14 cellular contexts compared by ENCODE assay signal in the genomic region with DNA sequence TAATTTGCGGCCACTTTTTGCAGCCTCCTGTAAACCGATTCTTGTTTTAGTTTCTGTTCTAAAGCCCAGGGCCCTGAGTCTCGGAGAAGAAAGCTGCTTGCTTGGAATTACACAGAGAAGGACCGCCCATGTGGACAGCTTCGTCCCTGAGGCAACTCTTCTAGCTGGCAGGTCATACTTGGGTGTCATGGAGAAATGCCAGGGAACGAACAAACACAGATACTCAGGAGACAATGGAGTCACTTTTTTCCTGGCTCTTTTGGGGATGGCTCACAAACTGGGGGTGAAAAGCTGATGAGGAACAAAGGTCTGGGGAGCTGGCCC. TPM values are rescaled to one million over a fixed set of nuclear protein-coding genes. Genes with fewer than 3 reads are reported as not detected.
A peak's percentile ranks its signal among the peaks of the same experiment; 100 is the strongest.
DNase-seq lines count a peak whose midpoint lies in the region; ATAC-seq, FAIRE-seq and TF ChIP-seq lines count a peak whose summit lies in the region.
"Had no signal": no experiment of that assay in that cellular context is flagged by ENCODE, and none has a peak within 500 bp of the region (broad histone marks: within the 10 kb centered on the region; RNA-seq: fewer than 3 reads in every experiment).

No MANE protein-coding gene starts in this region.

- H2BK5ac ChIP-seq in H1 (ENCODE audit: low read depth, low read length), result no peak overlapping the region

- ATAC-seq in GM21786 (IDR thresholded peaks at IDR 0.05; ENCODE audit: unreplicated experiment), result no peak
- ATAC-seq: esophagus mucosa; naive thymus-derived CD4-positive, alpha-beta T cell had no signal

- H3K9me3 ChIP-seq in breast epithelium, result no peaks in the 10 kb centered on the region
- H3K9me3 ChIP-seq in H1 (ENCODE audit: insufficient read depth in 2 of 2, low read depth in 1 of 2, low read length in 1 of 2), result no peaks in the 10 kb centered on the region
- H3K9me3 ChIP-seq in ascending aorta, result no peaks in the 10 kb centered on the region

- no peaks in the 10 kb centered on the region for H3K79me1 ChIP-seq in H1 (ENCODE audit: low read depth, low read length)

- H2BK15ac ChIP-seq in H1 (ENCODE audit: low read length), result no peak overlapping the region

- H3K23ac ChIP-seq in H1 (ENCODE audit: insufficient read length), result no peak overlapping the region

- peak overlapping the region in 1 of 2 donors; percentile 84 for H3K27ac ChIP-seq in breast epithelium
- no peak overlapping the region for H3K27ac ChIP-seq in H1 (ENCODE audit: low read depth, low read length)
- H3K27ac ChIP-seq in ascending aorta, result no peak overlapping the region

- no peak overlapping the region for H4K8ac ChIP-seq in H1 (ENCODE audit: extremely low read depth, insufficient read depth, low read length)

- POLR2A ChIA-PET in MCF 10A (lab: Yijun Ruan, JAX) (interaction anchor here (1.1 kb wide), 1 partner anchor 15 kb away, joined by 3 read pairs; no protein-coding TSS in a partner anchor), H1 (lab: Charles Lee; ENCODE audit: partially characterized antibody) (interaction anchor here (0.7 to 1.1 kb wide), 2 partner anchors 12 to 13 kb away, joined by 3 read pairs; no protein-coding TSS in a partner anchor)

- no peak overlapping the region for H4K5ac ChIP-seq in H1 (ENCODE audit: insufficient read length, low read depth, low read length)

- intact Hi-C loops in breast epithelium (cut with DNase I; ENCODE audit: low total_unique reads) (no loop called here), MCF 10A (cut with micrococcal nuclease) (no loop called here), ascending aorta (cut with DNase I) (no loop called here)

- no peaks in the 10 kb centered on the region for H4K20me1 ChIP-seq in H1 (replicated peaks in 1 of 2; ENCODE audit: control insufficient read depth in 1 of 2, insufficient read depth in 2 of 2, low read length in 2 of 2)

- H3K14ac ChIP-seq in H1 (ENCODE audit: insufficient read length), result no peak overlapping the region

- no peak overlapping the region for H3K9ac ChIP-seq in H1 (replicated peaks in 1 of 4; ENCODE audit: extremely low read depth in 1 of 4, low read depth in 3 of 4, low read length in 3 of 4)

- TF ChIP-seq CTCF in breast epithelium (IDR thresholded peaks at IDR 0.05) (no peak), MCF 10A (IDR thresholded peaks at IDR 0.05; ENCODE audit: unreplicated experiment) (no peak), H1 (IDR thresholded peaks at IDR 0.05; ENCODE audit: control extremely low read depth in 1 of 3, insufficient read depth in 1 of 3, low read depth in 1 of 3, low read length in 3 of 3) (no peak), mesothelial cell of epicardium (IDR thresholded peaks at IDR 0.05; ENCODE audit: unreplicated experiment) (no peak), ascending aorta (IDR thresholded peaks at IDR 0.05) (no peak)

- H2BK120ac ChIP-seq in H1 (replicated peaks; ENCODE audit: low read depth, low read length), result no peak overlapping the region

- TF ChIP-seq EP300 in H1 (IDR thresholded peaks at IDR 0.05; ENCODE audit: borderline replicate concordance in 1 of 2, low read depth in 2 of 2, low read length in 2 of 2), result no peak

- H3K36me3 ChIP-seq in breast epithelium (no peaks in the 10 kb centered on the region), H1 (ENCODE audit: control insufficient read depth in 2 of 4, insufficient read depth in 4 of 4, low read length in 3 of 4) (no peaks in the 10 kb centered on the region), ascending aorta (no peaks in the 10 kb centered on the region)

- H3K4me1 ChIP-seq in breast epithelium (no peaks in the 10 kb centered on the region), H1 (replicated peaks in 1 of 4; ENCODE audit: control insufficient read depth in 3 of 4, insufficient read depth in 4 of 4, low read length in 3 of 4) (peaks cover 0 to 3% (median 1%) of the 10 kb centered on the region in 4 experiments; a peak in 3 of 7 replicates), ascending aorta (no peaks in the 10 kb centered on the region)

- H3K23me2 ChIP-seq in H1 (ENCODE audit: low read depth, low read length), result no peaks in the 10 kb centered on the region

- DNase-seq in breast epithelium (ENCODE audit: low spot score in 2 of 2) (peak; percentile 37 to 75), MCF 10A (ENCODE audit: unreplicated experiment) (no peak), H1 (ENCODE audit: low read depth in 1 of 2, low spot score in 2 of 2) (no peak), mesothelial cell of epicardium (ENCODE audit: low spot score in 2 of 2, unreplicated experiment in 2 of 2) (no peak), NCI-H82 treated with DMSO at 0.1 percent for 48 hours (lab: John Stamatoyannopoulos, UW; ENCODE audit: unreplicated experiment) (no peak), ascending aorta (ENCODE audit: low spot score in 2 of 2) (no peak), HT-29 (ENCODE audit: low spot score) (no peak)
- DNase-seq: activated B cell treated with CpG ODN at 0.5 μM for 24 hours; activated T-cell treated with anti-CD3 and anti-CD28 coated beads for 4 hours; naive thymus-derived CD4-positive, alpha-beta T cell had no signal

- H3K27ac Mint-ChIP-seq in MCF 10A (ENCODE audit: low read depth, unreplicated experiment) (no peak overlapping the region), mesothelial cell of epicardium (peak overlapping the region; percentile 58)
- H3K27ac Mint-ChIP-seq: activated B cell treated with CpG ODN at 0.5 μM for 24 hours; naive thymus-derived CD4-positive, alpha-beta T cell had no signal

- no peak overlapping the region for H3K18ac ChIP-seq in H1 (ENCODE audit: extremely low read depth, low read length)

- H3K4me3 Mint-ChIP-seq in MCF 10A (ENCODE audit: unreplicated experiment), result no peak overlapping the region
- no peak overlapping the region for H3K4me3 Mint-ChIP-seq in mesothelial cell of epicardium
- H3K4me3 Mint-ChIP-seq: activated B cell treated with CpG ODN at 0.5 μM for 24 hours; naive thymus-derived CD4-positive, alpha-beta T cell had no signal

- no peak overlapping the region for H2BK20ac ChIP-seq in H1 (ENCODE audit: low read length)

- H3K9me3 Mint-ChIP-seq in MCF 10A (ENCODE audit: unreplicated experiment), result no peaks in the 10 kb centered on the region
- H3K9me3 Mint-ChIP-seq in mesothelial cell of epicardium, result no peaks in the 10 kb centered on the region
- H3K9me3 Mint-ChIP-seq: activated B cell treated with CpG ODN at 0.5 μM for 24 hours; naive thymus-derived CD4-positive, alpha-beta T cell had no signal

- no peak overlapping the region for H3K56ac ChIP-seq in H1 (replicated peaks; ENCODE audit: insufficient read length, low read depth, low read length)

- H3K4ac ChIP-seq in H1 (replicated peaks; ENCODE audit: insufficient read length, low read depth, low read length), result no peak overlapping the region

- no peaks in the 10 kb centered on the region for H3K79me2 ChIP-seq in H1 (ENCODE audit: control insufficient read depth in 1 of 2, insufficient read depth in 2 of 2, low read length in 2 of 2)

- TF ChIP-seq RAD21 in H1 (IDR thresholded peaks at IDR 0.05 in 1 of 2, conservative IDR thresholded peaks at IDR 0.05 in 1 of 2; ENCODE audit: low read depth in 2 of 2, low read length in 2 of 2), result no peak

- WGBS in H1 (ENCODE audit: extremely low coverage in 1 of 2, insufficient coverage in 1 of 2, insufficient read length in 1 of 2, insufficient replicate concordance in 2 of 2, low coverage in 1 of 2, low lambda C conversion rate in 2 of 2, missing lambda C conversion rate in 1 of 2), 2 experiments, result 80% methylated on average over 6 of the region's 6 CpGs; no CpG with 5 or more reads in 1 of the 2 experiments

- H3K4me2 ChIP-seq in H1 (ENCODE audit: insufficient read depth in 1 of 2, low read depth in 2 of 2, low read length in 2 of 2), result no peak overlapping the region

- TF ChIP-seq POLR2A in breast epithelium (IDR thresholded peaks at IDR 0.05) (no peak), H1 (IDR thresholded peaks at IDR 0.05; ENCODE audit: control extremely low read depth in 1 of 2, low read depth in 2 of 2, low read length in 2 of 2) (no peak)

- H2AFZ ChIP-seq in H1 (ENCODE audit: low read length), result 0 out of 2 replicates have a peak overlapping the region, but pooled peaks have one; percentile 26

- H2BK12ac ChIP-seq in H1 (ENCODE audit: low read depth, low read length), result no peak overlapping the region

- no peak for FAIRE-seq in H1 (lab: Jason Lieb, UNC)
- FAIRE-seq: A204.1, bronchial epithelial cell had no signal

- H3K27me3 Mint-ChIP-seq in MCF 10A (ENCODE audit: insufficient read depth, unreplicated experiment) (no peaks in the 10 kb centered on the region), mesothelial cell of epicardium (ENCODE audit: low read depth) (no peaks in the 10 kb centered on the region)

- no TSS peak for BruUV-seq in MCF 10A (replicated peaks; lab: Mats Ljungman, UMichigan)

- CTCF ChIA-PET in MCF 10A (lab: Yijun Ruan, JAX), result interaction anchor here (0.6 kb wide), 1 partner anchor 19 kb away, joined by 3 read pairs; no protein-coding TSS in a partner anchor
- CTCF ChIA-PET in H1 (lab: Charles Lee; ENCODE audit: partially characterized antibody), result interaction anchor here (1.0 to 1.9 kb wide), 3 partner anchors 10 to 68 kb away, joined by 4 to 6 read pairs (median 6); no protein-coding TSS in a partner anchor

- H3K36me3 Mint-ChIP-seq in MCF 10A (ENCODE audit: insufficient read depth, unreplicated experiment), result no peaks in the 10 kb centered on the region
- H3K36me3 Mint-ChIP-seq in mesothelial cell of epicardium, result no peaks in the 10 kb centered on the region
- H3K36me3 Mint-ChIP-seq: naive thymus-derived CD4-positive, alpha-beta T cell had no signal

- no peak overlapping the region for H4K91ac ChIP-seq in H1 (replicated peaks; ENCODE audit: insufficient read length, low read length)

- H3K4me3 ChIP-seq in breast epithelium (peak overlapping the region in 2 of 3 donors; percentile 10 to 11), H1 (ENCODE audit: extremely low read depth in 1 of 4, insufficient read depth in 2 of 4, low read depth in 3 of 4, low read length in 4 of 4) (no peak overlapping the region), ascending aorta (no peak overlapping the region)

- no peaks in the 10 kb centered on the region for H3K4me1 Mint-ChIP-seq in MCF 10A (ENCODE audit: insufficient read depth, unreplicated experiment)
- peaks cover 8% of the 10 kb centered on the region for H3K4me1 Mint-ChIP-seq in mesothelial cell of epicardium
- H3K4me1 Mint-ChIP-seq: activated B cell treated with CpG ODN at 0.5 μM for 24 hours; naive thymus-derived CD4-positive, alpha-beta T cell had no signal

- H2AK5ac ChIP-seq in H1 (ENCODE audit: low read depth, low read length), result no peak overlapping the region

- H3K27me3 ChIP-seq in breast epithelium, result no peaks in the 10 kb centered on the region
- H3K27me3 ChIP-seq in H1 (replicated peaks in 1 of 4; ENCODE audit: control insufficient read depth in 3 of 4, extremely low read depth in 1 of 4, insufficient read depth in 3 of 4, low read length in 3 of 4), result no peaks in the 10 kb centered on the region
- H3K27me3 ChIP-seq in ascending aorta, result no peaks in the 10 kb centered on the region

RNA-seq across cellular contexts. Expression of a gene that starts 40.8 kb away (rescaled TPM):
- total RNA-seq in breast epithelium (10 to 100 TPM; 19.9 to 22.1 (median 21.0) TPM), MCF 10A (2022) (68.4 and 70.8 TPM in 2 replicates), mesothelial cell of epicardium (31.6 to 37.6 TPM (median 34.8 TPM) in 3 replicates), ascending aorta (5.0 TPM)
- total RNA-seq in H1 (2021; fragmentation: NEBNext Ultra II Directional; extraction: Animal tissue kit (Norgen Biotek cat#: 25700)), result 103 and 108 TPM in 2 replicates
- polyA plus RNA-seq in H1 (2011; rRNA removed), result 25.1 and 28.2 TPM in 2 replicates
- 56.5 TPM for polyA plus RNA-seq in H1 (2011; cell fraction: cytosol; rRNA removed)
- 28.5 TPM for polyA plus RNA-seq in H1 (2011; cell fraction: nucleus; rRNA removed)
- 31.9 to 88.2 TPM (median 35.2 TPM) in 4 replicates for polyA plus RNA-seq in H1 (2012, experiment 1 of 2)
- polyA plus RNA-seq in H1 (2012, experiment 2 of 2), result 62.6 TPM
- 120 TPM for polyA plus RNA-seq in H1 (2013, experiment 1 of 2)
- polyA plus RNA-seq in H1 (2013, experiment 2 of 2), result 119 TPM
- 3.6 and 4.5 TPM in 2 replicates for polyA minus RNA-seq in H1 (2011; rRNA and poly(A)+ RNA removed)
- polyA minus RNA-seq in H1 (2011; cell fraction: cytosol; rRNA and poly(A)+ RNA removed), result 48.0 TPM
- 22.8 TPM for polyA minus RNA-seq in H1 (2011; cell fraction: nucleus; rRNA and poly(A)+ RNA removed)
- 30.8 and 35.2 TPM in 2 replicates for total RNA-seq in HT-29 (2014; rRNA removed; shearing (Covaris generic))

RNA-seq across cellular contexts. Expression of a gene that starts 59.9 kb away (rescaled TPM):
- 1 to 10 TPM in 2 of 3 donors, under 1 TPM in 1; 0.64 to 4.3 (median 3.4) TPM for total RNA-seq in breast epithelium
- 0.66 and 3.8 TPM in 2 replicates for total RNA-seq in MCF 10A (2022)
- total RNA-seq in H1 (2021; fragmentation: NEBNext Ultra II Directional; extraction: Animal tissue kit (Norgen Biotek cat#: 25700)), result 0.60 and 1.1 TPM in 2 replicates
- polyA plus RNA-seq in H1 (2011; rRNA removed), result 0.48 and 0.52 TPM in 2 replicates
- polyA plus RNA-seq in H1 (2011; cell fraction: cytosol; rRNA removed), result 0.65 TPM
- 1.3 TPM for polyA plus RNA-seq in H1 (2011; cell fraction: nucleus; rRNA removed)
- 0.13 to 0.62 TPM (median 0.33 TPM) in 4 replicates for polyA plus RNA-seq in H1 (2012, experiment 1 of 2)
- 0.96 TPM for polyA plus RNA-seq in H1 (2012, experiment 2 of 2)
- polyA plus RNA-seq in H1 (2013, experiment 1 of 2), result 1.1 TPM
- polyA plus RNA-seq in H1 (2013, experiment 2 of 2), result 0.70 TPM
- 0.83 TPM in 1 of 2 replicates, not detected in the other for polyA minus RNA-seq in H1 (2011; rRNA and poly(A)+ RNA removed)
- polyA minus RNA-seq in H1 (2011; cell fraction: cytosol; rRNA and poly(A)+ RNA removed), result 2.7 TPM
- not detected for polyA minus RNA-seq in H1 (2011; cell fraction: nucleus; rRNA and poly(A)+ RNA removed)
- total RNA-seq in mesothelial cell of epicardium, result 0.89 to 2.0 TPM (median 0.90 TPM) in 3 replicates
- total RNA-seq in ascending aorta, result not detected
- total RNA-seq in HT-29 (2014; rRNA removed; shearing (Covaris generic)), result 2.4 TPM in 1 of 2 replicates, not detected in the other
- total RNA-seq: esophagus mucosa had no signal

Comparison
In these comparisons a context has a peak if more than half of its experiments do, and no peak if none do; other contexts are left out.
1. DNase-seq: peak in breast epithelium (2 of 2); none in MCF 10A (single experiment), H1 (0 of 2), mesothelial cell of epicardium (0 of 2), NCI-H82 treated with DMSO at 0.1 percent for 48 hours (single experiment), ascending aorta (0 of 2) and HT-29 (single experiment).
2. H3K4me3 ChIP-seq: peak in breast epithelium (2 of 3); none in H1 (0 of 4) and ascending aorta (0 of 2).